Comparison of ENCODE assay signal across 8 cellular contexts in genomic region chr19:40570313-40571004, GRCh38. TPM values are rescaled to one million over a fixed set of nuclear protein-coding genes. Genes with fewer than 3 reads are reported as not detected.
DNase-seq lines count a peak whose midpoint lies in the region; ATAC-seq, FAIRE-seq and TF ChIP-seq lines count a peak whose summit lies in the region.

No MANE protein-coding gene starts in this region.

- TF ChIP-seq CTCF in GM10266 (IDR thresholded peaks at IDR 0.05; ENCODE audit: control insufficient read depth, insufficient read depth, low read depth, missing control alignments) (no peak), pancreas (IDR thresholded peaks at IDR 0.05) (no peak), tibial artery (IDR thresholded peaks at IDR 0.05) (peak; percentile 29 to 30)

- H3K9me3 ChIP-seq in pancreas = no peaks in the 10 kb centered on the region
- no peaks in the 10 kb centered on the region for H3K9me3 ChIP-seq in tibial artery

- H3K36me3 ChIP-seq in pancreas (no peaks in the 10 kb centered on the region), tibial artery (no peaks in the 10 kb centered on the region)

- peak overlapping the region; percentile 22 for H3K27ac Mint-ChIP-seq in activated naive CD8-positive, alpha-beta T cell treated with anti-CD3 and anti-CD28 coated beads for 36 hours

- H3K27me3 Mint-ChIP-seq in activated naive CD8-positive, alpha-beta T cell treated with anti-CD3 and anti-CD28 coated beads for 36 hours = peaks cover 30% of the 10 kb centered on the region

- H3K4me3 Mint-ChIP-seq in activated naive CD8-positive, alpha-beta T cell treated with anti-CD3 and anti-CD28 coated beads for 36 hours = peak overlapping the region; percentile 52

- H3K27ac ChIP-seq in pancreas (no peak overlapping the region), tibial artery (peak overlapping the region; percentile 52 to 69)

- ATAC-seq in HG02642 (IDR thresholded peaks at IDR 0.05; ENCODE audit: poor library complexity, unreplicated experiment) (peak; percentile 86), Right ventricle myocardium superior (ENCODE audit: poor library complexity) (peak; percentile 97), pancreas (peak; percentile 95 to 98 (median 96))

- peaks cover 2% of the 10 kb centered on the region for H3K9me3 Mint-ChIP-seq in activated naive CD8-positive, alpha-beta T cell treated with anti-CD3 and anti-CD28 coated beads for 36 hours

- 1% methylated on average over 50 to 53 of the region's 53 CpGs for WGBS in pancreas, 2 donors

- H3K27me3 ChIP-seq in pancreas (peaks cover 0 to 9% (median 0%) of the 10 kb centered on the region in 4 donors), tibial artery (peaks cover 0 to 31% of the 10 kb centered on the region in 2 donors)

- H3K4me1 Mint-ChIP-seq in activated naive CD8-positive, alpha-beta T cell treated with anti-CD3 and anti-CD28 coated beads for 36 hours = peaks cover 7% of the 10 kb centered on the region

- no peaks in the 10 kb centered on the region for H3K36me3 Mint-ChIP-seq in activated naive CD8-positive, alpha-beta T cell treated with anti-CD3 and anti-CD28 coated beads for 36 hours

- intact Hi-C loops in Right ventricle myocardium superior (cut with DNase I) (no loop called here), pancreas (cut with DNase I) (no loop called here), tibial artery (cut with DNase I; ENCODE audit: low total_unique reads) (no loop called here)

- peaks cover 0 to 5% (median 0%) of the 10 kb centered on the region in 3 donors for H3K4me1 ChIP-seq in pancreas
- peaks cover 0 to 31% (median 17%) of the 10 kb centered on the region in 4 donors for H3K4me1 ChIP-seq in tibial artery

- FAIRE-seq in pancreas (lab: Jason Lieb, UNC) = peak; percentile 78

- peak; percentile 99 for DNase-seq in GM10266 (ENCODE audit: extremely low spot score)
- peak; percentile 99 for DNase-seq in NCI-H1105 (lab: John Stamatoyannopoulos, UW)
- peak; percentile 98 for DNase-seq in SKM-1 treated with dmso at 0.1 percent for 144 hours (lab: John Stamatoyannopoulos, UW; ENCODE audit: unreplicated experiment)
- DNase-seq in activated naive CD8-positive, alpha-beta T cell treated with anti-CD3 and anti-CD28 coated beads for 36 hours = peak; percentile 95
- DNase-seq in Right ventricle myocardium superior = peak; percentile 100
- peak; percentile 99 to 100 (median 100) for DNase-seq in pancreas
- peak; percentile 99 for DNase-seq in tibial artery

- H3K4me3 ChIP-seq in pancreas (peak overlapping the region in 2 of 4 donors; percentile 27 to 36), tibial artery (peak overlapping the region; percentile 44 to 45)

RNA-seq across cellular contexts. Expression of gene SHKBP1, which starts 6.2 kb away (rescaled TPM):
- 10 to 100 TPM; 71.1 to 74.5 TPM for total RNA-seq in activated naive CD8-positive, alpha-beta T cell treated with anti-CD3 and anti-CD28 coated beads for 36 hours
- total RNA-seq in Right ventricle myocardium superior = 15.7 TPM
- 10 to 100 TPM; 18.2 to 40.3 (median 22.7) TPM for total RNA-seq in pancreas
- polyA plus RNA-seq in pancreas = 10 to 100 TPM; 73.3 to 86.2 TPM

RNA-seq across cellular contexts. Expression of gene LTBP4, which starts 30.7 kb away (rescaled TPM):
- 100 to 1,000 TPM in 1 of 2 experiments, 10 to 100 TPM in 1; 99.3 to 102 TPM for total RNA-seq in activated naive CD8-positive, alpha-beta T cell treated with anti-CD3 and anti-CD28 coated beads for 36 hours
- total RNA-seq in Right ventricle myocardium superior (296 TPM), pancreas (10 to 100 TPM; 18.7 to 48.9 (median 23.9) TPM)
- 10 to 100 TPM; 32.4 to 44.9 TPM for polyA plus RNA-seq in pancreas

Comparison
In these comparisons a context has a peak if more than half of its experiments do, and no peak if none do; other contexts are left out.
1. CTCF ChIP-seq: peak in tibial artery (2 of 2); none in GM10266 (single experiment) and pancreas (0 of 4).
2. H3K27ac ChIP-seq: peak in tibial artery (2 of 2); none in pancreas (0 of 4).
3. Peak in every context shown above with its lines, with median percentiles within 50 percentile points of each other: DNase-seq and ATAC-seq.